8 cellular contexts compared by ENCODE assay signal in genomic region chr18:68660355-68661183, GRCh38. TPM values are rescaled to one million over a fixed set of nuclear protein-coding genes. Genes with fewer than 3 reads are reported as not detected.
DNase-seq lines count a peak whose midpoint lies in the region; ATAC-seq and TF ChIP-seq lines count a peak whose summit lies in the region.

No MANE protein-coding gene starts in this region.

- H3K4me1 ChIP-seq in right lobe of liver: no peaks in the 10 kb centered on the region

- H3K27me3 ChIP-seq in right lobe of liver: no peaks in the 10 kb centered on the region

- H3K9me3 ChIP-seq in right lobe of liver: no peaks in the 10 kb centered on the region

- peak; percentile 36 for DNase-seq in ACHN
- peak; percentile 41 for DNase-seq in NCI-H446 treated with DMSO at 0.1 percent for 48 hours (lab: John Stamatoyannopoulos, UW)
- DNase-seq in MCF 10A (ENCODE audit: unreplicated experiment): peak; percentile 61
- DNase-seq in right lobe of liver: no peak
- no peak for DNase-seq in T-helper 9 cell
- no peak for DNase-seq in sciatic nerve (ENCODE audit: low spot score)

- no peaks in the 10 kb centered on the region for H3K9me3 Mint-ChIP-seq in MCF 10A (ENCODE audit: unreplicated experiment)

- in situ Hi-C loops in ACHN (cut with HindIII; ENCODE audit: low pct_ligation_motif_present, low pct_unique_long_range_greater_than_20kb, low sequenced_read_pairs): no loop called here

- no peak overlapping the region for H3K4me3 Mint-ChIP-seq in MCF 10A (ENCODE audit: unreplicated experiment)

- intact Hi-C loops in MCF 10A (cut with micrococcal nuclease) (loop anchor here (1.0 to 10.0 kb wide), 4 partner anchors 74 to 1556 kb away; partner anchors contain the start of gene DSEL), right lobe of liver (cut with DNase I) (loop anchor here in 1 of 2 donors (10.0 kb wide), 1 partner anchor 1446 kb away; no protein-coding TSS in a partner anchor), sciatic nerve (cut with DNase I) (no loop called here)

- no peaks in the 10 kb centered on the region for H3K27me3 Mint-ChIP-seq in MCF 10A (ENCODE audit: insufficient read depth, unreplicated experiment)

- no peak overlapping the region for H3K27ac Mint-ChIP-seq in MCF 10A (ENCODE audit: low read depth, unreplicated experiment)

- BruUV-seq in MCF 10A (replicated peaks; lab: Mats Ljungman, UMichigan): no TSS peak

- no peaks in the 10 kb centered on the region for H3K4me1 Mint-ChIP-seq in MCF 10A (ENCODE audit: insufficient read depth, unreplicated experiment)

- no peak for TF ChIP-seq POLR2A in right lobe of liver (IDR thresholded peaks at IDR 0.05)

- no peaks in the 10 kb centered on the region for H3K36me3 Mint-ChIP-seq in MCF 10A (ENCODE audit: insufficient read depth, unreplicated experiment)

- no peak overlapping the region for H3K4me3 ChIP-seq in right lobe of liver

- peak; percentile 48 for TF ChIP-seq CTCF in MCF 10A (IDR thresholded peaks at IDR 0.05; ENCODE audit: unreplicated experiment)
- peak; percentile 55 to 59 (median 58) for TF ChIP-seq CTCF in right lobe of liver (IDR thresholded peaks at IDR 0.05)

- ATAC-seq in GM19351 (IDR thresholded peaks at IDR 0.05; ENCODE audit: unreplicated experiment): peak; percentile 40
- ATAC-seq in right lobe of liver: peak; percentile 44 to 57 (median 53)
- no peak for ATAC-seq in sciatic nerve
- no peak for ATAC-seq in HG02885 (IDR thresholded peaks at IDR 0.05; ENCODE audit: poor library complexity, unreplicated experiment)

- 18% methylated on average over 4 of the region's 5 CpGs for WGBS in right lobe of liver (ENCODE audit: insufficient coverage, low coverage, low lambda C conversion rate, missing lambda C conversion rate)

- H3K36me3 ChIP-seq in right lobe of liver: no peaks in the 10 kb centered on the region

- POLR2A ChIA-PET in MCF 10A (lab: Yijun Ruan, JAX): interaction anchor here (0.6 to 1.2 kb wide), 3 partner anchors 19 to 1443 kb away, joined by 3 read pairs; no protein-coding TSS in a partner anchor

- H3K27ac ChIP-seq in right lobe of liver: no peak overlapping the region

- CTCF ChIA-PET in MCF 10A (lab: Yijun Ruan, JAX): interaction anchor here (0.6 to 3.2 kb wide), 32 partner anchors 9 to 1456 kb away, joined by 3 to 22 read pairs (median 3); partner anchors contain the start of gene DSEL

RNA-seq across cellular contexts. Expression of gene TMX3, which starts 54.3 kb away (rescaled TPM):
- total RNA-seq in MCF 10A (2022): 88.7 and 95.0 TPM in 2 replicates
- 10 to 100 TPM; 10.1 to 21.6 (median 19.6) TPM for total RNA-seq in right lobe of liver
- total RNA-seq in sciatic nerve: 59.2 TPM

Comparison
In these comparisons a context has a peak if more than half of its experiments do, and no peak if none do; other contexts are left out.
1. DNase-seq: peak in ACHN (single experiment), NCI-H446 treated with DMSO at 0.1 percent for 48 hours (single experiment) and MCF 10A (single experiment); none in right lobe of liver (0 of 3), T-helper 9 cell (single experiment) and sciatic nerve (single experiment).
2. ATAC-seq: peak in GM19351 (single experiment) and right lobe of liver (4 of 4); none in sciatic nerve (single experiment) and HG02885 (single experiment).